ENCODE assay signal across 1 cellular context in genomic region chr1:246782120-246782900, GRCh38.
TF ChIP-seq lines count a peak whose summit lies in the region.

No MANE protein-coding gene starts in this region.

TF ChIP-seq in K562, 482 proteins besides CTCF, POLR2A, EP300 and RAD21 (continues in another document):
- no peak for TF ChIP-seq GTF2E2 (tag; IDR thresholded peaks at IDR 0.05)
- TF ChIP-seq ZNF316 (IDR thresholded peaks at IDR 0.05): peak; percentile 64
- no peak for TF ChIP-seq ZKSCAN8 (CRISPR knock-in tag; IDR thresholded peaks at IDR 0.05)
- TF ChIP-seq, protein P1, sequence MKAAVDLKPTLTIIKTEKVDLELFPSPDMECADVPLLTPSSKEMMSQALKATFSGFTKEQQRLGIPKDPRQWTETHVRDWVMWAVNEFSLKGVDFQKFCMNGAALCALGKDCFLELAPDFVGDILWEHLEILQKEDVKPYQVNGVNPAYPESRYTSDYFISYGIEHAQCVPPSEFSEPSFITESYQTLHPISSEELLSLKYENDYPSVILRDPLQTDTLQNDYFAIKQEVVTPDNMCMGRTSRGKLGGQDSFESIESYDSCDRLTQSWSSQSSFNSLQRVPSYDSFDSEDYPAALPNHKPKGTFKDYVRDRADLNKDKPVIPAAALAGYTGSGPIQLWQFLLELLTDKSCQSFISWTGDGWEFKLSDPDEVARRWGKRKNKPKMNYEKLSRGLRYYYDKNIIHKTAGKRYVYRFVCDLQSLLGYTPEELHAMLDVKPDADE (conservative IDR thresholded peaks at IDR 0.05; ENCODE audit: control insufficient read depth, low read depth, low read length): no peak
- TF ChIP-seq FOS (IDR thresholded peaks at IDR 0.05; ENCODE audit: extremely low read depth, insufficient read length): no peak
- TF ChIP-seq L3MBTL2 (IDR thresholded peaks at IDR 0.05): peak; percentile 75
- peak; percentile 22; the same call in 1 of the 2 replicates for TF ChIP-seq ESRRA (IDR thresholded peaks at IDR 0.05; ENCODE audit: borderline replicate concordance, low read depth)
- no peak for TF ChIP-seq FOXK2 (conservative IDR thresholded peaks at IDR 0.05 in 1 of 2, IDR thresholded peaks at IDR 0.05 in 1 of 2; ENCODE audit: low read depth in 2 of 2)
- TF ChIP-seq DPF2 (IDR thresholded peaks at IDR 0.05): peak; percentile 56
- TF ChIP-seq CBFB (CRISPR knock-in tag; IDR thresholded peaks at IDR 0.05): no peak
- no peak for TF ChIP-seq RAD51 (IDR thresholded peaks at IDR 0.05; ENCODE audit: borderline replicate concordance, low read depth)
- no peak for TF ChIP-seq ZNF717 (CRISPR knock-in tag; IDR thresholded peaks at IDR 0.05)
- no peak for TF ChIP-seq AFF1 (IDR thresholded peaks at IDR 0.05; ENCODE audit: low read depth in 1 of 2, partially characterized antibody in 2 of 2)
- TF ChIP-seq CREB1 (IDR thresholded peaks at IDR 0.05): no peak
- no peak for TF ChIP-seq CREB1 (CRISPR knock-in tag; IDR thresholded peaks at IDR 0.05)
- TF ChIP-seq SIN3B (IDR thresholded peaks at IDR 0.05; ENCODE audit: low read depth): no peak
- TF ChIP-seq, protein P2, sequence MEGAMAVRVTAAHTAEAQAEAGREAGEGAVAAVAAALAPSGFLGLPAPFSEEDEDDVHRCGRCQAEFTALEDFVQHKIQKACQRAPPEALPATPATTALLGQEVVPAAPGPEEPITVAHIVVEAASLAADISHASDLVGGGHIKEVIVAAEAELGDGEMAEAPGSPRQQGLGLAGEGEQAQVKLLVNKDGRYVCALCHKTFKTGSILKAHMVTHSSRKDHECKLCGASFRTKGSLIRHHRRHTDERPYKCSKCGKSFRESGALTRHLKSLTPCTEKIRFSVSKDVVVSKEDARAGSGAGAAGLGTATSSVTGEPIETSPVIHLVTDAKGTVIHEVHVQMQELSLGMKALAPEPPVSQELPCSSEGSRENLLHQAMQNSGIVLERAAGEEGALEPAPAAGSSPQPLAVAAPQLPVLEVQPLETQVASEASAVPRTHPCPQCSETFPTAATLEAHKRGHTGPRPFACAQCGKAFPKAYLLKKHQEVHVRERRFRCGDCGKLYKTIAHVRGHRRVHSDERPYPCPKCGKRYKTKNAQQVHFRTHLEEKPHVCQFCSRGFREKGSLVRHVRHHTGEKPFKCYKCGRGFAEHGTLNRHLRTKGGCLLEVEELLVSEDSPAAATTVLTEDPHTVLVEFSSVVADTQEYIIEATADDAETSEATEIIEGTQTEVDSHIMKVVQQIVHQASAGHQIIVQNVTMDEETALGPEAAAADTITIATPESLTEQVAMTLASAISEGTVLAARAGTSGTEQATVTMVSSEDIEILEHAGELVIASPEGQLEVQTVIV (CRISPR knock-in tag; IDR thresholded peaks at IDR 0.05; ENCODE audit: borderline replicate concordance): no peak
- TF ChIP-seq FOXM1 (IDR thresholded peaks at IDR 0.05; ENCODE audit: low read depth): 0 out of 2 replicates have a peak, but pooled peaks have one; percentile 13
- TF ChIP-seq FOXM1 (CRISPR knock-in tag; IDR thresholded peaks at IDR 0.05; ENCODE audit: low read depth): no peak
- no peak for TF ChIP-seq PTRF (tag; IDR thresholded peaks at IDR 0.05)
- TF ChIP-seq NUFIP1 (IDR thresholded peaks at IDR 0.05; ENCODE audit: partially characterized antibody): no peak
- TF ChIP-seq MECOM (CRISPR knock-in tag; IDR thresholded peaks at IDR 0.05): no peak
- no peak for TF ChIP-seq HDAC1 (IDR thresholded peaks at IDR 0.05)
- peak; percentile 38; the same call in 1 of the 2 replicates for TF ChIP-seq SMARCE1 (IDR thresholded peaks at IDR 0.05)
- TF ChIP-seq, protein P3, sequence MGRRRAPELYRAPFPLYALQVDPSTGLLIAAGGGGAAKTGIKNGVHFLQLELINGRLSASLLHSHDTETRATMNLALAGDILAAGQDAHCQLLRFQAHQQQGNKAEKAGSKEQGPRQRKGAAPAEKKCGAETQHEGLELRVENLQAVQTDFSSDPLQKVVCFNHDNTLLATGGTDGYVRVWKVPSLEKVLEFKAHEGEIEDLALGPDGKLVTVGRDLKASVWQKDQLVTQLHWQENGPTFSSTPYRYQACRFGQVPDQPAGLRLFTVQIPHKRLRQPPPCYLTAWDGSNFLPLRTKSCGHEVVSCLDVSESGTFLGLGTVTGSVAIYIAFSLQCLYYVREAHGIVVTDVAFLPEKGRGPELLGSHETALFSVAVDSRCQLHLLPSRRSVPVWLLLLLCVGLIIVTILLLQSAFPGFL (CRISPR knock-in tag; IDR thresholded peaks at IDR 0.05): 0 out of 2 replicates have a peak, but pooled peaks have one; percentile 27
- TF ChIP-seq ZNF407 (IDR thresholded peaks at IDR 0.05; ENCODE audit: low read depth): no peak
- no peak for TF ChIP-seq SMARCB1 (IDR thresholded peaks at IDR 0.05; ENCODE audit: insufficient read length, low read depth)
- no peak for TF ChIP-seq ZC3H8 (IDR thresholded peaks at IDR 0.05)
- TF ChIP-seq ZNF592 (IDR thresholded peaks at IDR 0.05): peak; percentile 34; the same call in 1 of the 2 replicates
- no peak for TF ChIP-seq MAFF (IDR thresholded peaks at IDR 0.05; ENCODE audit: low read length)
- TF ChIP-seq SNRNP70 (optimal IDR thresholded peaks at IDR 0.05; ENCODE audit: low read depth, low read length): no peak
- no peak for TF ChIP-seq SP1 (CRISPR knock-in tag; IDR thresholded peaks at IDR 0.05)
- TF ChIP-seq, protein P4, sequence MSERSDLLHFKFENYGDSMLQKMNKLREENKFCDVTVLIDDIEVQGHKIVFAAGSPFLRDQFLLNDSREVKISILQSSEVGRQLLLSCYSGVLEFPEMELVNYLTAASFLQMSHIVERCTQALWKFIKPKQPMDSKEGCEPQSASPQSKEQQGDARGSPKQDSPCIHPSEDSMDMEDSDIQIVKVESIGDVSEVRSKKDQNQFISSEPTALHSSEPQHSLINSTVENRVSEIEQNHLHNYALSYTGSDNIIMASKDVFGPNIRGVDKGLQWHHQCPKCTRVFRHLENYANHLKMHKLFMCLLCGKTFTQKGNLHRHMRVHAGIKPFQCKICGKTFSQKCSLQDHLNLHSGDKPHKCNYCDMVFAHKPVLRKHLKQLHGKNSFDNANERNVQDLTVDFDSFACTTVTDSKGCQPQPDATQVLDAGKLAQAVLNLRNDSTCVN (CRISPR knock-in tag; IDR thresholded peaks at IDR 0.05): no peak
